Comparison of ENCODE assay signal across 1 cellular context in genomic region chrX:68994883-68995255, GRCh38.
A peak's percentile ranks its signal among the peaks of the same experiment; 100 is the strongest.
TF ChIP-seq lines count a peak whose summit lies in the region.

No MANE protein-coding gene starts in this region.

TF ChIP-seq in HepG2, 621 proteins besides CTCF, POLR2A, EP300 and RAD21:
- TF ChIP-seq CBX2 (IDR thresholded peaks at IDR 0.05; ENCODE audit: low read depth, low read length) (no peak), CBX2 (CRISPR knock-in tag; IDR thresholded peaks at IDR 0.05; ENCODE audit: low read depth) (no peak), CEBPB (IDR thresholded peaks at IDR 0.05; ENCODE audit: borderline replicate concordance, low read depth, low read length) (peak; percentile 37; the same call in 1 of the 2 replicates)
